1 cellular context compared by ENCODE assay signal in genomic region chr2:33230133-33230618, GRCh38.
A peak's percentile ranks its signal among the peaks of the same experiment; 100 is the strongest.
TF ChIP-seq lines count a peak whose summit lies in the region.

No MANE protein-coding gene starts in this region.

TF ChIP-seq in K562, 482 proteins besides CTCF, POLR2A, EP300 and RAD21 (continued from another document):
- TF ChIP-seq PBX2 (CRISPR knock-in tag; IDR thresholded peaks at IDR 0.05; ENCODE audit: low read depth) (no peak), PBX2 (tag; conservative IDR thresholded peaks at IDR 0.05; ENCODE audit: low read depth) (peak; percentile 58), ZKSCAN3 (CRISPR knock-in tag; IDR thresholded peaks at IDR 0.05) (no peak), ZNF384 (IDR thresholded peaks at IDR 0.05; ENCODE audit: low read depth, low read length) (no peak), IRF9 (tag; IDR thresholded peaks at IDR 0.05) (no peak), CHD4 (IDR thresholded peaks at IDR 0.05; ENCODE audit: insufficient read depth, insufficient replicate concordance, low read depth, low read length, poor library complexity, severe bottlenecking) (no peak), TAF15 (IDR thresholded peaks at IDR 0.05; ENCODE audit: low read depth, low read length) (no peak)
